In genomic region chr2:178482437-178482836, GRCh38 we compare ENCODE assay signal across 1 cellular context.
TF ChIP-seq lines count a peak whose summit lies in the region.

No MANE protein-coding gene starts in this region.

TF ChIP-seq in endothelial cell of umbilical vein, 7 proteins besides CTCF, POLR2A, EP300 and RAD21 (continued from another document):
- TF ChIP-seq GATA2 (IDR thresholded peaks at IDR 0.05; ENCODE audit: insufficient read depth, insufficient read length, low read depth, low read length), result no peak
